10 cellular contexts compared by ENCODE assay signal in genomic region chr12:117968084-117968789, GRCh38. TPM values are rescaled to one million over a fixed set of nuclear protein-coding genes. Genes with fewer than 3 reads are reported as not detected.
DNase-seq lines count a peak whose midpoint lies in the region; ATAC-seq and TF ChIP-seq lines count a peak whose summit lies in the region.
"Had no signal": no experiment of that assay in that cellular context is flagged by ENCODE, and none has a peak within 500 bp of the region (broad histone marks: within the 10 kb centered on the region; RNA-seq: fewer than 3 reads in every experiment).

No MANE protein-coding gene starts in this region.

- H3K27me3 ChIP-seq in hepatocyte (peaks cover 25% of the 10 kb centered on the region), SJCRH30 (no peaks in the 10 kb centered on the region)

- CTCF ChIA-PET in T-cell (lab: Charles Lee), result no interaction called here

- H3K27me3 Mint-ChIP-seq in T-helper 2 cell treated with Interferon-gamma antibody and Interleukin-4, amounts not matched to agents 5 μg/mL and 100 μg/mL, for 36 hours (ENCODE audit: low read depth), result peaks cover 47% of the 10 kb centered on the region
- H3K27me3 Mint-ChIP-seq in T-cell, result peaks cover 44 to 70% of the 10 kb centered on the region in 2 donors

- POLR2A ChIA-PET in T-cell (lab: Charles Lee), result no interaction called here

- peaks cover 3% of the 10 kb centered on the region for H3K4me1 Mint-ChIP-seq in T-helper 2 cell treated with Interferon-gamma antibody and Interleukin-4, amounts not matched to agents 5 μg/mL and 100 μg/mL, for 36 hours (ENCODE audit: low read depth)
- peaks cover 6 to 12% (median 10%) of the 10 kb centered on the region in 3 donors for H3K4me1 Mint-ChIP-seq in T-cell
- peaks cover 17% of the 10 kb centered on the region for H3K4me1 Mint-ChIP-seq in stimulated activated effector memory CD8-positive, alpha-beta T cell treated with anti-CD3 and anti-CD28 coated beads, Interleukin-12 subunit alpha, Interleukin-12 subunit beta, amount 100 ng/mL, for 72 hours

- H2AFZ ChIP-seq in hepatocyte, result peak overlapping the region; percentile 84

- no peaks in the 10 kb centered on the region for H3K36me3 ChIP-seq in hepatocyte (replicated peaks; ENCODE audit: insufficient read depth, low read depth)
- H3K36me3 ChIP-seq in SJCRH30, result no peaks in the 10 kb centered on the region
- H3K36me3 ChIP-seq: tibial nerve had no signal

- no peak for DNase-seq in T-helper 2 cell treated with Interferon-gamma antibody and Interleukin-4, amounts not matched to agents 5 μg/mL and 100 μg/mL, for 36 hours (ENCODE audit: low spot score)
- DNase-seq in T-helper 2 cell (no peak), T-cell (no peak), hepatocyte (ENCODE audit: low spot score) (no peak), SJCRH30 (no peak), CD1c-positive myeloid dendritic cell (ENCODE audit: extremely low spot score) (no peak)
- DNase-seq in stimulated activated effector memory CD8-positive, alpha-beta T cell treated with anti-CD3 and anti-CD28 coated beads, Interleukin-12 subunit alpha, Interleukin-12 subunit beta, amount 100 ng/mL, for 72 hours (ENCODE audit: low spot score in 2 of 2), result no peak

- peak overlapping the region; percentile 83 for H3K4me3 Mint-ChIP-seq in T-helper 2 cell treated with Interferon-gamma antibody and Interleukin-4, amounts not matched to agents 5 μg/mL and 100 μg/mL, for 36 hours
- H3K4me3 Mint-ChIP-seq in T-cell, result peak overlapping the region; percentile 62 to 84 (median 68)
- peak overlapping the region; percentile 77 for H3K4me3 Mint-ChIP-seq in stimulated activated effector memory CD8-positive, alpha-beta T cell treated with anti-CD3 and anti-CD28 coated beads, Interleukin-12 subunit alpha, Interleukin-12 subunit beta, amount 100 ng/mL, for 72 hours

- H3K9me3 Mint-ChIP-seq in T-helper 2 cell treated with Interferon-gamma antibody and Interleukin-4, amounts not matched to agents 5 μg/mL and 100 μg/mL, for 36 hours, result peaks cover 10% of the 10 kb centered on the region
- H3K9me3 Mint-ChIP-seq in T-cell, result peaks cover 0 to 15% (median 3%) of the 10 kb centered on the region in 3 donors
- H3K9me3 Mint-ChIP-seq in stimulated activated effector memory CD8-positive, alpha-beta T cell treated with anti-CD3 and anti-CD28 coated beads, Interleukin-12 subunit alpha, Interleukin-12 subunit beta, amount 100 ng/mL, for 72 hours, result peaks cover 10% of the 10 kb centered on the region

- no peak for TF ChIP-seq CTCF in hepatocyte (IDR thresholded peaks at IDR 0.05; ENCODE audit: poor library complexity)

- no peaks in the 10 kb centered on the region for H3K9me2 ChIP-seq in hepatocyte (replicated peaks; ENCODE audit: insufficient read depth)

- no peaks in the 10 kb centered on the region for H4K20me1 ChIP-seq in hepatocyte (ENCODE audit: insufficient read depth, poor library complexity, severe bottlenecking)

- H3K79me2 ChIP-seq in hepatocyte, result no peaks in the 10 kb centered on the region

- H3K4me1 ChIP-seq in hepatocyte (ENCODE audit: insufficient read depth) (peaks cover 5% of the 10 kb centered on the region), SJCRH30 (no peaks in the 10 kb centered on the region)

- H3K4me3 ChIP-seq in hepatocyte (peak overlapping the region; percentile 44), SJCRH30 (no peak overlapping the region)

- ATAC-seq in T-cell (replicated peaks in 1 of 4) (no peak), HG02571 (IDR thresholded peaks at IDR 0.05; ENCODE audit: unreplicated experiment) (no peak)
- ATAC-seq in stimulated activated effector memory CD8-positive, alpha-beta T cell treated with anti-CD3 and anti-CD28 coated beads, Interleukin-12 subunit alpha, Interleukin-12 subunit beta, amount 100 ng/mL, for 72 hours, result no peak

- 7% methylated on average over 10 of the region's 12 CpGs for WGBS in hepatocyte (ENCODE audit: low lambda C conversion rate, missing lambda C conversion rate)

- H3K27ac Mint-ChIP-seq in T-helper 2 cell treated with Interferon-gamma antibody and Interleukin-4, amounts not matched to agents 5 μg/mL and 100 μg/mL, for 36 hours, result no peak overlapping the region
- no peak overlapping the region for H3K27ac Mint-ChIP-seq in T-cell
- no peak overlapping the region for H3K27ac Mint-ChIP-seq in stimulated activated effector memory CD8-positive, alpha-beta T cell treated with anti-CD3 and anti-CD28 coated beads, Interleukin-12 subunit alpha, Interleukin-12 subunit beta, amount 100 ng/mL, for 72 hours

- no peaks in the 10 kb centered on the region for H3K36me3 Mint-ChIP-seq in T-helper 2 cell treated with Interferon-gamma antibody and Interleukin-4, amounts not matched to agents 5 μg/mL and 100 μg/mL, for 36 hours (ENCODE audit: low read depth)
- no peaks in the 10 kb centered on the region for H3K36me3 Mint-ChIP-seq in T-cell
- H3K36me3 Mint-ChIP-seq in stimulated activated effector memory CD8-positive, alpha-beta T cell treated with anti-CD3 and anti-CD28 coated beads, Interleukin-12 subunit alpha, Interleukin-12 subunit beta, amount 100 ng/mL, for 72 hours, result no peaks in the 10 kb centered on the region

- H3K27ac ChIP-seq in hepatocyte (peak overlapping the region; percentile 80), SJCRH30 (no peak overlapping the region)
- H3K27ac ChIP-seq: HL-60, tibial nerve had no signal

- H3K9me3 ChIP-seq in hepatocyte (ENCODE audit: low read depth) (no peaks in the 10 kb centered on the region), SJCRH30 (replicated peaks) (no peaks in the 10 kb centered on the region)

- H3K4me2 ChIP-seq in hepatocyte, result peak overlapping the region; percentile 91

RNA-seq across cellular contexts. Expression of gene KSR2, which starts 0.6 kb away (rescaled TPM):
- total RNA-seq in T-cell (under 1 TPM; 0.03 to 0.10 (median 0.06) TPM), hepatocyte (0.32 and 0.37 TPM in 2 replicates)
- 0.22 and 0.46 TPM in 2 replicates for polyA plus RNA-seq in hepatocyte
- total RNA-seq in SJCRH30 (2014; rRNA removed; shearing (Covaris generic)), result 0.05 and 0.06 TPM in 2 replicates

RNA-seq across cellular contexts. Expression of gene RFC5, which starts 48.3 kb away (rescaled TPM):
- 10 to 100 TPM; 12.4 to 16.3 (median 13.5) TPM for total RNA-seq in T-cell
- total RNA-seq in hepatocyte, result 16.3 and 18.6 TPM in 2 replicates
- polyA plus RNA-seq in hepatocyte, result 12.6 and 17.3 TPM in 2 replicates
- 64.9 and 70.8 TPM in 2 replicates for total RNA-seq in SJCRH30 (2014; rRNA removed; shearing (Covaris generic))
